ENCODE assay signal across 8 cellular contexts in genomic region chr11:65492387-65492636, GRCh38. TPM values are rescaled to one million over a fixed set of nuclear protein-coding genes. Genes with fewer than 3 reads are reported as not detected.
DNase-seq lines count a peak whose midpoint lies in the region; ATAC-seq and TF ChIP-seq lines count a peak whose summit lies in the region.

No MANE protein-coding gene starts in this region.

- H3K27me3 Mint-ChIP-seq in activated CD4-positive, alpha-beta T cell treated with anti-CD3 and anti-CD28 coated beads for 36 hours: no peaks in the 10 kb centered on the region

- H3K4me3 ChIP-seq in lung (no peak overlapping the region), thoracic aorta (peak overlapping the region; percentile 50)

- TF ChIP-seq CTCF in lung (IDR thresholded peaks at IDR 0.05; ENCODE audit: control extremely low read depth, extremely low read depth) (no peak), thoracic aorta (IDR thresholded peaks at IDR 0.05) (no peak)

- no peaks in the 10 kb centered on the region for H3K36me3 ChIP-seq in lung (ENCODE audit: control insufficient read depth in 2 of 2, insufficient read depth in 2 of 2, low read length in 2 of 2)
- no peaks in the 10 kb centered on the region for H3K36me3 ChIP-seq in thoracic aorta

- 21 to 72% (median 22%) methylated on average over 4 of the region's 4 CpGs for WGBS in adipose tissue, 3 donors
- 30 to 39% methylated on average over 4 of the region's 4 CpGs for WGBS in lung, 2 donors

- peaks cover 2% of the 10 kb centered on the region for H3K36me3 Mint-ChIP-seq in activated CD4-positive, alpha-beta T cell treated with anti-CD3 and anti-CD28 coated beads for 36 hours (ENCODE audit: low read depth)

- no peak for ATAC-seq in activated CD4-positive, alpha-beta T cell treated with anti-CD3 and anti-CD28 coated beads for 36 hours
- ATAC-seq in lung (ENCODE audit: insufficient read depth, low FRiP score) (no peak), thoracic aorta (ENCODE audit: insufficient number of reproducible peaks, low FRiP score, low read depth) (no peak), HG03108 (IDR thresholded peaks at IDR 0.05; ENCODE audit: unreplicated experiment) (no peak), HG03378 (IDR thresholded peaks at IDR 0.05; ENCODE audit: unreplicated experiment) (no peak), HG03097 (IDR thresholded peaks at IDR 0.05; ENCODE audit: low FRiP score, unreplicated experiment) (no peak)

- peaks cover 79% of the 10 kb centered on the region for H3K4me1 Mint-ChIP-seq in activated CD4-positive, alpha-beta T cell treated with anti-CD3 and anti-CD28 coated beads for 36 hours

- intact Hi-C loops in activated CD4-positive, alpha-beta T cell treated with anti-CD3 and anti-CD28 coated beads for 36 hours (cut with DNase I, micrococcal nuclease): no loop called here

- H3K27ac Mint-ChIP-seq in activated CD4-positive, alpha-beta T cell treated with anti-CD3 and anti-CD28 coated beads for 36 hours: peak overlapping the region; percentile 91

- H3K27me3 ChIP-seq in lung (ENCODE audit: control insufficient read depth, insufficient read depth): no peaks in the 10 kb centered on the region
- no peaks in the 10 kb centered on the region for H3K27me3 ChIP-seq in thoracic aorta (replicated peaks; ENCODE audit: insufficient read depth)

- H3K27ac ChIP-seq in adipose tissue (ENCODE audit: low read depth, low read length): peak overlapping the region; percentile 95
- H3K27ac ChIP-seq in lung (ENCODE audit: low read depth in 1 of 2, low read length in 1 of 2): peak overlapping the region; percentile 88 to 97
- H3K27ac ChIP-seq in thoracic aorta: peak overlapping the region; percentile 99 to 100

- no peaks in the 10 kb centered on the region for H3K9me3 Mint-ChIP-seq in activated CD4-positive, alpha-beta T cell treated with anti-CD3 and anti-CD28 coated beads for 36 hours (ENCODE audit: low read depth)

- CTCF ChIA-PET in activated CD4-positive, alpha-beta T cell treated with anti-CD3 and anti-CD28 coated beads for 36 hours (lab: Charles Lee): interaction anchor here (1.3 to 8.4 kb wide), 4 partner anchors 15 to 76 kb away, joined by 3 to 72 read pairs (median 12); no protein-coding TSS in a partner anchor

- no peak for DNase-seq in activated CD4-positive, alpha-beta T cell treated with anti-CD3 and anti-CD28 coated beads for 36 hours
- no peak for DNase-seq in activated CD4-positive, alpha-beta T cell treated with anti-CD3 and anti-CD28 coated beads, Interleukin-2, amount 50 U/mL, for 4 hours
- no peak for DNase-seq in lung (ENCODE audit: low spot score)
- no peak for DNase-seq in thoracic aorta (ENCODE audit: low spot score)

- H3K9me3 ChIP-seq in lung (ENCODE audit: control insufficient read depth in 2 of 2, insufficient read depth in 1 of 2, low read length in 1 of 2) (no peaks in the 10 kb centered on the region), thoracic aorta (no peaks in the 10 kb centered on the region)

- POLR2A ChIA-PET in activated CD4-positive, alpha-beta T cell treated with anti-CD3 and anti-CD28 coated beads for 36 hours (lab: Charles Lee): interaction anchor here (1.2 to 25.9 kb wide), 7 partner anchors 9 to 70 kb away, joined by 6 to 1637 read pairs (median 33); partner anchors contain the start of gene NEAT1

- peak overlapping the region; percentile 65 for H3K4me3 Mint-ChIP-seq in activated CD4-positive, alpha-beta T cell treated with anti-CD3 and anti-CD28 coated beads for 36 hours

- H3K4me1 ChIP-seq in lung (ENCODE audit: control insufficient read depth in 2 of 2, insufficient read depth in 2 of 2, low read length in 2 of 2) (peaks cover 36 to 51% of the 10 kb centered on the region in 2 donors), thoracic aorta (ENCODE audit: control insufficient read depth in 1 of 2, low read depth in 2 of 2) (peaks cover 86 to 95% of the 10 kb centered on the region in 2 donors)

RNA-seq across cellular contexts. Expression of gene MALAT1, which starts 6.5 kb away (rescaled TPM):
- total RNA-seq in activated CD4-positive, alpha-beta T cell treated with anti-CD3 and anti-CD28 coated beads for 36 hours: 1,000 to 10,000 TPM; 7,016 to 9,748 TPM
- polyA plus RNA-seq in adipose tissue: 1,000 to 10,000 TPM in 1 of 3 donors, 100 to 1,000 TPM in 1, 10 to 100 TPM in 1; 88.8 to 1,293 (median 187) TPM
- over 10,000 TPM; 10,633 to 48,332 TPM for total RNA-seq in lung
- polyA plus RNA-seq in lung: 1,000 to 10,000 TPM in 1 of 2 donors, 100 to 1,000 TPM in 1; 125 to 2,965 TPM
- over 10,000 TPM; 20,776 to 38,952 TPM for total RNA-seq in thoracic aorta

RNA-seq across cellular contexts. Expression of gene SCYL1, which starts 32.6 kb away (rescaled TPM):
- total RNA-seq in activated CD4-positive, alpha-beta T cell treated with anti-CD3 and anti-CD28 coated beads for 36 hours: 10 to 100 TPM; 66.5 to 78.8 TPM
- polyA plus RNA-seq in adipose tissue (10 to 100 TPM; 55.1 to 77.2 (median 63.0) TPM), lung (100 to 1,000 TPM in 1 of 2 donors, 10 to 100 TPM in 1; 79.1 to 107 TPM)
- total RNA-seq in lung (10 to 100 TPM; 54.3 to 93.8 TPM), thoracic aorta (100 to 1,000 TPM in 1 of 2 donors, 10 to 100 TPM in 1; 96.8 to 106 TPM)
